In genomic region chr20:2234788-2235187, GRCh38 we compare ENCODE assay signal across 14 cellular contexts.
DNase-seq lines count a peak whose midpoint lies in the region; ATAC-seq and TF ChIP-seq lines count a peak whose summit lies in the region.
"Had no signal": no experiment of that assay in that cellular context is flagged by ENCODE, and none has a peak within 500 bp of the region (broad histone marks: within the 10 kb centered on the region; RNA-seq: fewer than 3 reads in every experiment).

No MANE protein-coding gene starts in this region.

- no peaks in the 10 kb centered on the region for H3K27me3 ChIP-seq in neural cell (ENCODE audit: insufficient read depth, low read depth, low read length)
- no peaks in the 10 kb centered on the region for H3K27me3 ChIP-seq in esophagus muscularis mucosa
- H3K27me3 ChIP-seq: esophagus squamous epithelium, tibial nerve had no signal

- POLR2A ChIA-PET in HEK293 (lab: Yijun Ruan, JAX), result interaction anchor here (0.6 kb wide), 1 partner anchor 1459 kb away, joined by 3 read pairs; no protein-coding TSS in a partner anchor
- POLR2A ChIA-PET in naive thymus-derived CD8-positive, alpha-beta T cell (lab: Charles Lee), result no interaction called here

- ATAC-seq in GM19455 (IDR thresholded peaks at IDR 0.05; ENCODE audit: unreplicated experiment), result no peak
- ATAC-seq in naive thymus-derived CD8-positive, alpha-beta T cell, result no peak
- no peak for ATAC-seq in HG02852 (IDR thresholded peaks at IDR 0.05; ENCODE audit: unreplicated experiment)
- ATAC-seq: activated CD8-positive, alpha-beta memory T cell treated with anti-CD3 and anti-CD28 coated beads, Interleukin-2, amount 10 ng/mL, durations not matched to agents 7 days and 5 days; mucosa of descending colon had no signal

- H3K4me1 ChIP-seq in HEK293 (ENCODE audit: control insufficient read depth, insufficient read depth, low read length), result no peaks in the 10 kb centered on the region
- no peaks in the 10 kb centered on the region for H3K4me1 ChIP-seq in esophagus muscularis mucosa

- H3K9me3 ChIP-seq in HEK293 (ENCODE audit: control insufficient read depth, insufficient read depth, low read depth, low read length) (no peaks in the 10 kb centered on the region), neural cell (ENCODE audit: low read length) (no peaks in the 10 kb centered on the region), esophagus muscularis mucosa (no peaks in the 10 kb centered on the region)
- H3K9me3 ChIP-seq: esophagus squamous epithelium, mucosa of descending colon, tibial nerve had no signal

- H3K36me3 ChIP-seq in HEK293 (ENCODE audit: control insufficient read depth in 2 of 2, insufficient read depth in 1 of 2, low read length in 2 of 2) (no peaks in the 10 kb centered on the region), neural cell (ENCODE audit: insufficient read depth, low read length) (no peaks in the 10 kb centered on the region), esophagus muscularis mucosa (no peaks in the 10 kb centered on the region)
- H3K36me3 ChIP-seq: esophagus squamous epithelium, tibial nerve had no signal

- H3K9ac ChIP-seq in neural cell (ENCODE audit: low read length), result peak overlapping the region; percentile 42

- no peak for TF ChIP-seq RAD21 in neural cell (conservative IDR thresholded peaks at IDR 0.05)

- CTCF ChIA-PET in HEK293 (lab: Yijun Ruan, JAX), result interaction anchor here (1.0 kb wide), 1 partner anchor 290 kb away, joined by 3 read pairs; no protein-coding TSS in a partner anchor

- TF ChIP-seq CTCF in HEK293 (tag by site-specific recombination; IDR thresholded peaks at IDR 0.05), result no peak
- TF ChIP-seq CTCF in neural cell (IDR thresholded peaks at IDR 0.05; ENCODE audit: poor library complexity, severe bottlenecking), result no peak
- no peak for TF ChIP-seq CTCF in esophagus muscularis mucosa (IDR thresholded peaks at IDR 0.05)

- no peaks in the 10 kb centered on the region for H3K36me3 Mint-ChIP-seq in naive thymus-derived CD8-positive, alpha-beta T cell
- H3K36me3 Mint-ChIP-seq: activated CD8-positive, alpha-beta memory T cell treated with anti-CD3 and anti-CD28 coated beads, Interleukin-2, amount 10 ng/mL, durations not matched to agents 7 days and 5 days; activated naive CD8-positive, alpha-beta T cell treated with anti-CD3 and anti-CD28 coated beads, Interleukin-2, amount 10 ng/mL, durations not matched to agents 7 days and 5 days had no signal

- H3K9me3 Mint-ChIP-seq in naive thymus-derived CD8-positive, alpha-beta T cell, result no peaks in the 10 kb centered on the region
- H3K9me3 Mint-ChIP-seq: activated naive CD8-positive, alpha-beta T cell treated with anti-CD3 and anti-CD28 coated beads, Interleukin-2, amount 10 ng/mL, durations not matched to agents 7 days and 5 days had no signal

- peaks cover 4% of the 10 kb centered on the region for H3F3A ChIP-seq in neural cell (ENCODE audit: insufficient read depth, low read length, poor library complexity, severe bottlenecking)

- 53% methylated on average over 4 of the region's 4 CpGs for WGBS in esophagus muscularis mucosa

- no peak overlapping the region for H2AFZ ChIP-seq in neural cell (ENCODE audit: low read depth, low read length)

- H3K27me3 Mint-ChIP-seq in naive thymus-derived CD8-positive, alpha-beta T cell, result peaks cover 0 to 12% (median 5%) of the 10 kb centered on the region in 5 donors
- H3K27me3 Mint-ChIP-seq: activated CD8-positive, alpha-beta memory T cell treated with anti-CD3 and anti-CD28 coated beads, Interleukin-2, amount 10 ng/mL, durations not matched to agents 7 days and 5 days had no signal

- peak overlapping the region; percentile 20 for H3K4me2 ChIP-seq in neural cell (ENCODE audit: low read length)

- TF ChIP-seq EP300 in neural cell (conservative IDR thresholded peaks at IDR 0.05; ENCODE audit: poor library complexity, severe bottlenecking), result peak; percentile 78
- TF ChIP-seq EP300 in esophagus muscularis mucosa (IDR thresholded peaks at IDR 0.05), result no peak

- no peak overlapping the region for H3K4me3 Mint-ChIP-seq in naive thymus-derived CD8-positive, alpha-beta T cell
- H3K4me3 Mint-ChIP-seq: activated CD8-positive, alpha-beta memory T cell treated with anti-CD3 and anti-CD28 coated beads, Interleukin-2, amount 10 ng/mL, durations not matched to agents 7 days and 5 days; activated naive CD8-positive, alpha-beta T cell treated with anti-CD3 and anti-CD28 coated beads, Interleukin-2, amount 10 ng/mL, durations not matched to agents 7 days and 5 days had no signal

- H3K27ac Mint-ChIP-seq in naive thymus-derived CD8-positive, alpha-beta T cell, result no peak overlapping the region
- H3K27ac Mint-ChIP-seq: activated CD8-positive, alpha-beta memory T cell treated with anti-CD3 and anti-CD28 coated beads, Interleukin-2, amount 10 ng/mL, durations not matched to agents 7 days and 5 days; activated naive CD8-positive, alpha-beta T cell treated with anti-CD3 and anti-CD28 coated beads, Interleukin-2, amount 10 ng/mL, durations not matched to agents 7 days and 5 days had no signal

- H3K9me2 ChIP-seq in neural cell (ENCODE audit: insufficient read depth, low read length), result no peaks in the 10 kb centered on the region

- TF ChIP-seq POLR2A in esophagus muscularis mucosa (IDR thresholded peaks at IDR 0.05; ENCODE audit: low read depth), result no peak

- H3K27ac ChIP-seq in HEK293 (ENCODE audit: extremely low read depth, low read depth, low read length) (no peak overlapping the region), neural cell (ENCODE audit: low read length) (peak overlapping the region; percentile 75), esophagus muscularis mucosa (replicated peaks in 1 of 4) (no peak overlapping the region)
- H3K27ac ChIP-seq: tibial nerve had no signal

- DNase-seq in NCI-H2171 treated with DMSO at 0.1 percent for 48 hours (lab: John Stamatoyannopoulos, UW) (peak; percentile 90), ecto neural progenitor cell (ENCODE audit: low spot score) (peak; percentile 54), esophagus muscularis mucosa (ENCODE audit: extremely low spot score) (no peak)
- no peak for DNase-seq in naive thymus-derived CD8-positive, alpha-beta T cell
- DNase-seq: activated CD8-positive, alpha-beta memory T cell treated with anti-CD3 and anti-CD28 coated beads, Interleukin-2, amount 10 ng/mL, durations not matched to agents 7 days and 5 days; activated naive CD8-positive, alpha-beta T cell treated with anti-CD3 and anti-CD28 coated beads, Interleukin-2, amount 10 ng/mL, durations not matched to agents 7 days and 5 days; esophagus squamous epithelium; MM.1S; mucosa of descending colon had no signal

- H3K4me3 ChIP-seq in HEK293 (ENCODE audit: low read depth, low read length) (no peak overlapping the region), neural cell (ENCODE audit: low read length) (peak overlapping the region; percentile 40), esophagus muscularis mucosa (no peak overlapping the region)
- H3K4me3 ChIP-seq: esophagus squamous epithelium, mucosa of descending colon, tibial nerve had no signal

- intact Hi-C loops in esophagus muscularis mucosa (cut with DNase I), result no loop called here

- H3K79me2 ChIP-seq in neural cell (replicated peaks; ENCODE audit: insufficient read depth, low read length), result no peaks in the 10 kb centered on the region

- H3K4me1 Mint-ChIP-seq in naive thymus-derived CD8-positive, alpha-beta T cell, result peaks cover 0 to 3% (median 0%) of the 10 kb centered on the region in 4 donors
- H3K4me1 Mint-ChIP-seq: activated CD8-positive, alpha-beta memory T cell treated with anti-CD3 and anti-CD28 coated beads, Interleukin-2, amount 10 ng/mL, durations not matched to agents 7 days and 5 days; activated naive CD8-positive, alpha-beta T cell treated with anti-CD3 and anti-CD28 coated beads, Interleukin-2, amount 10 ng/mL, durations not matched to agents 7 days and 5 days had no signal

- H4K20me1 ChIP-seq in neural cell (ENCODE audit: insufficient read depth), result no peaks in the 10 kb centered on the region

TF ChIP-seq in HEK293, 187 proteins besides CTCF, POLR2A, EP300 and RAD21 (continues in another document):
- TF ChIP-seq ZNF664 (tag by site-specific recombination; IDR thresholded peaks at IDR 0.05) (peak; percentile 49), ZNF561 (tag by site-specific recombination; IDR thresholded peaks at IDR 0.05; ENCODE audit: borderline replicate concordance) (peak; percentile 76), ZBTB17 (tag by site-specific recombination; IDR thresholded peaks at IDR 0.05) (peak; percentile 77)

TF ChIP-seq in neural cell, 6 proteins besides CTCF, POLR2A, EP300 and RAD21:
- TF ChIP-seq SMC3 (conservative IDR thresholded peaks at IDR 0.05; ENCODE audit: poor library complexity) (no peak), REST (IDR thresholded peaks at IDR 0.05; ENCODE audit: borderline replicate concordance) (no peak), EZH2 (IDR thresholded peaks at IDR 0.05; ENCODE audit: borderline replicate concordance, insufficient read depth, low read length, poor library complexity, severe bottlenecking) (no peak), POLR2AphosphoS5 (IDR thresholded peaks at IDR 0.05) (peak; percentile 74), TAF1 (IDR thresholded peaks at IDR 0.05; ENCODE audit: low read depth) (no peak), MXI1 (conservative IDR thresholded peaks at IDR 0.05; ENCODE audit: poor library complexity, severe bottlenecking) (peak; percentile 33)

Comparison
In these comparisons a context has a peak if more than half of its experiments do, and no peak if none do; other contexts are left out.
1. DNase-seq: peak in NCI-H2171 treated with DMSO at 0.1 percent for 48 hours (single experiment) and ecto neural progenitor cell (single experiment); none in esophagus muscularis mucosa (single experiment) and naive thymus-derived CD8-positive, alpha-beta T cell (0 of 10).